Comparison of ENCODE assay signal across 8 cellular contexts in genomic region chr16:54285414-54286066, GRCh38. TPM values are rescaled to one million over a fixed set of nuclear protein-coding genes. Genes with fewer than 3 reads are reported as not detected.
DNase-seq lines count a peak whose midpoint lies in the region; ATAC-seq, FAIRE-seq and TF ChIP-seq lines count a peak whose summit lies in the region.

No MANE protein-coding gene starts in this region.

- FAIRE-seq in urothelium cell line (lab: Jason Lieb, UNC) (no peak), GM19239 (lab: Jason Lieb, UNC) (no peak)

- peak overlapping the region; percentile 98 for H3K27ac ChIP-seq in VCaP
- H3K27ac ChIP-seq in left ventricle myocardium inferior (replicated peaks), result peak overlapping the region; percentile 93

- DNase-seq in activated naive CD4-positive, alpha-beta T cell treated with anti-CD3 and anti-CD28 coated beads for 36 hours, result no peak
- DNase-seq in activated naive CD4-positive, alpha-beta T cell (lab: John Stamatoyannopoulos, UW), result no peak
- DNase-seq in left ventricle myocardium inferior (peak; percentile 51), urothelium cell line (ENCODE audit: low spot score) (no peak), epidermal melanocyte (ENCODE audit: insufficient read length, low spot score) (no peak), GM19239 (ENCODE audit: insufficient read length, low spot score) (no peak)

- no peaks in the 10 kb centered on the region for H3K9me3 Mint-ChIP-seq in activated naive CD4-positive, alpha-beta T cell treated with anti-CD3 and anti-CD28 coated beads for 36 hours
- H3K9me3 Mint-ChIP-seq in stimulated activated memory B cell treated with anti-CD40 and anti-IgM and Interleukin-4, amounts not matched to agents 10 μg/mL and 1 μg/mL and 100 μg/mL, for 72 hours, result peaks cover under 1% of the 10 kb centered on the region

- peaks cover 56% of the 10 kb centered on the region for H3K4me1 ChIP-seq in left ventricle myocardium inferior

- peak; percentile 13 for ATAC-seq in stimulated activated memory B cell treated with anti-CD40 and anti-IgM and Interleukin-4, amounts not matched to agents 10 μg/mL and 1 μg/mL and 100 μg/mL, for 72 hours

- peaks cover 71% of the 10 kb centered on the region for H3K27me3 Mint-ChIP-seq in activated naive CD4-positive, alpha-beta T cell treated with anti-CD3 and anti-CD28 coated beads for 36 hours (ENCODE audit: low read depth)
- peaks cover 88% of the 10 kb centered on the region for H3K27me3 Mint-ChIP-seq in stimulated activated memory B cell treated with anti-CD40 and anti-IgM and Interleukin-4, amounts not matched to agents 10 μg/mL and 1 μg/mL and 100 μg/mL, for 72 hours

- peak overlapping the region; percentile 32 for H3K4me3 Mint-ChIP-seq in activated naive CD4-positive, alpha-beta T cell treated with anti-CD3 and anti-CD28 coated beads for 36 hours
- H3K4me3 Mint-ChIP-seq in stimulated activated memory B cell treated with anti-CD40 and anti-IgM and Interleukin-4, amounts not matched to agents 10 μg/mL and 1 μg/mL and 100 μg/mL, for 72 hours, result peak overlapping the region; percentile 49

- H3K36me3 Mint-ChIP-seq in activated naive CD4-positive, alpha-beta T cell treated with anti-CD3 and anti-CD28 coated beads for 36 hours (ENCODE audit: low read depth), result no peaks in the 10 kb centered on the region
- no peaks in the 10 kb centered on the region for H3K36me3 Mint-ChIP-seq in stimulated activated memory B cell treated with anti-CD40 and anti-IgM and Interleukin-4, amounts not matched to agents 10 μg/mL and 1 μg/mL and 100 μg/mL, for 72 hours

- no peaks in the 10 kb centered on the region for H3K9me3 ChIP-seq in left ventricle myocardium inferior (replicated peaks)

- CTCF ChIA-PET in activated naive CD4-positive, alpha-beta T cell treated with anti-CD3 and anti-CD28 coated beads for 36 hours (lab: Charles Lee), result no interaction called here

- intact Hi-C loops in activated naive CD4-positive, alpha-beta T cell treated with anti-CD3 and anti-CD28 coated beads for 36 hours (cut with micrococcal nuclease), result loop anchor here (1.0 kb wide), 1 partner anchor 646 kb away; no protein-coding TSS in a partner anchor
- intact Hi-C loops in left ventricle myocardium inferior (cut with micrococcal nuclease), result loop anchor here (10.0 kb wide), 1 partner anchor 529 kb away; no protein-coding TSS in a partner anchor

- TF ChIP-seq CTCF in VCaP (conservative IDR thresholded peaks at IDR 0.05), result 0 out of 2 replicates have a peak, but pooled peaks have one; percentile 24
- TF ChIP-seq CTCF in left ventricle myocardium inferior (IDR thresholded peaks at IDR 0.05; ENCODE audit: borderline replicate concordance), result peak; percentile 29

- H3K36me3 ChIP-seq in left ventricle myocardium inferior, result peaks cover 11% of the 10 kb centered on the region

- peak overlapping the region; percentile 83 for H3K4me3 ChIP-seq in left ventricle myocardium inferior

- H3K27me3 ChIP-seq in left ventricle myocardium inferior (ENCODE audit: low read depth), result peaks cover 71% of the 10 kb centered on the region

- no peak overlapping the region for H3K27ac Mint-ChIP-seq in activated naive CD4-positive, alpha-beta T cell treated with anti-CD3 and anti-CD28 coated beads for 36 hours
- H3K27ac Mint-ChIP-seq in stimulated activated memory B cell treated with anti-CD40 and anti-IgM and Interleukin-4, amounts not matched to agents 10 μg/mL and 1 μg/mL and 100 μg/mL, for 72 hours, result no peak overlapping the region

- peaks cover 40% of the 10 kb centered on the region for H3K4me1 Mint-ChIP-seq in activated naive CD4-positive, alpha-beta T cell treated with anti-CD3 and anti-CD28 coated beads for 36 hours (ENCODE audit: low read depth)
- peaks cover 23% of the 10 kb centered on the region for H3K4me1 Mint-ChIP-seq in stimulated activated memory B cell treated with anti-CD40 and anti-IgM and Interleukin-4, amounts not matched to agents 10 μg/mL and 1 μg/mL and 100 μg/mL, for 72 hours

RNA-seq across cellular contexts. Expression of gene IRX3, which starts 1.0 kb away (rescaled TPM):
- total RNA-seq in activated naive CD4-positive, alpha-beta T cell treated with anti-CD3 and anti-CD28 coated beads for 36 hours, result not detected
- total RNA-seq in left ventricle myocardium inferior, result 94.4 TPM

Comparison
In these comparisons a context has a peak if more than half of its experiments do, and no peak if none do; other contexts are left out.
1. RNA of gene IRX3, which starts 1.0 kb away (total RNA-seq): 94.4 TPM in left ventricle myocardium inferior (single experiment); not detected in activated naive CD4-positive, alpha-beta T cell treated with anti-CD3 and anti-CD28 coated beads for 36 hours; every median in the first group is over 10 times any median in the second.